ENCODE assay signal across 20 cellular contexts in genomic region chr18:49412673-49413072, GRCh38. TPM values are rescaled to one million over a fixed set of nuclear protein-coding genes. Genes with fewer than 3 reads are reported as not detected.
DNase-seq lines count a peak whose midpoint lies in the region; ATAC-seq and TF ChIP-seq lines count a peak whose summit lies in the region.
"Had no signal": no experiment of that assay in that cellular context is flagged by ENCODE, and none has a peak within 500 bp of the region (broad histone marks: within the 10 kb centered on the region; RNA-seq: fewer than 3 reads in every experiment).

No MANE protein-coding gene starts in this region.

- peak overlapping the region; percentile 13 for H3K4me3 Mint-ChIP-seq in CD8-positive, alpha-beta T cell
- no peak overlapping the region for H3K4me3 Mint-ChIP-seq in activated T-helper 2 cell treated with anti-CD3 and anti-CD28 coated beads, Interferon-gamma antibody, Interleukin-2, Interleukin-4, amounts not matched to agents 10 μg/mL and 5 μg/mL and 100 μg/mL, durations not matched to agents 14 hours and 24 hours and 36 hours (ENCODE audit: low read depth)
- peak overlapping the region; percentile 8 for H3K4me3 Mint-ChIP-seq in natural killer cell treated with Interleukin-12 subunit alpha and Interleukin-12 subunit beta and Interleukin-15 and Interleukin-18, amount 100 ng/mL, for 72 hours
- H3K4me3 Mint-ChIP-seq: central memory CD8-positive, alpha-beta T cell; endodermal cell had no signal

- intact Hi-C loops in CD8-positive, alpha-beta T cell (cut with DNase I, micrococcal nuclease), result loop anchor here in 1 of 2 experiments (10.0 kb wide), 1 partner anchor 488 kb away; no protein-coding TSS in a partner anchor
- intact Hi-C loops in activated T-helper 2 cell treated with anti-CD3 and anti-CD28 coated beads, Interferon-gamma antibody, Interleukin-2, Interleukin-4, amounts not matched to agents 10 μg/mL and 5 μg/mL and 100 μg/mL, durations not matched to agents 14 hours and 24 hours and 36 hours (cut with micrococcal nuclease), result no loop called here

- CTCF ChIA-PET in CD8-positive, alpha-beta T cell (lab: Charles Lee), result no interaction called here
- CTCF ChIA-PET in HEK293 (lab: Yijun Ruan, JAX), result interaction anchor here (0.6 to 0.8 kb wide), 4 partner anchors 35 to 1477 kb away, joined by 3 read pairs; no protein-coding TSS in a partner anchor

- H3K9me3 Mint-ChIP-seq in CD8-positive, alpha-beta T cell, result no peaks in the 10 kb centered on the region
- H3K9me3 Mint-ChIP-seq in activated T-helper 2 cell treated with anti-CD3 and anti-CD28 coated beads, Interferon-gamma antibody, Interleukin-2, Interleukin-4, amounts not matched to agents 10 μg/mL and 5 μg/mL and 100 μg/mL, durations not matched to agents 14 hours and 24 hours and 36 hours, result no peaks in the 10 kb centered on the region
- no peaks in the 10 kb centered on the region for H3K9me3 Mint-ChIP-seq in natural killer cell treated with Interleukin-12 subunit alpha and Interleukin-12 subunit beta and Interleukin-15 and Interleukin-18, amount 100 ng/mL, for 72 hours
- H3K9me3 Mint-ChIP-seq: central memory CD8-positive, alpha-beta T cell; endodermal cell had no signal

- peak overlapping the region; percentile 87 for H3K27ac Mint-ChIP-seq in CD8-positive, alpha-beta T cell
- peak overlapping the region; percentile 29 for H3K27ac Mint-ChIP-seq in activated T-helper 2 cell treated with anti-CD3 and anti-CD28 coated beads, Interferon-gamma antibody, Interleukin-2, Interleukin-4, amounts not matched to agents 10 μg/mL and 5 μg/mL and 100 μg/mL, durations not matched to agents 14 hours and 24 hours and 36 hours
- peak overlapping the region; percentile 50 to 77 for H3K27ac Mint-ChIP-seq in natural killer cell treated with Interleukin-12 subunit alpha and Interleukin-12 subunit beta and Interleukin-15 and Interleukin-18, amount 100 ng/mL, for 72 hours
- H3K27ac Mint-ChIP-seq: endodermal cell had no signal

- H3K27me3 Mint-ChIP-seq in CD8-positive, alpha-beta T cell (ENCODE audit: low read depth), result no peaks in the 10 kb centered on the region
- no peaks in the 10 kb centered on the region for H3K27me3 Mint-ChIP-seq in activated T-helper 2 cell treated with anti-CD3 and anti-CD28 coated beads, Interferon-gamma antibody, Interleukin-2, Interleukin-4, amounts not matched to agents 10 μg/mL and 5 μg/mL and 100 μg/mL, durations not matched to agents 14 hours and 24 hours and 36 hours (ENCODE audit: low read depth)
- H3K27me3 Mint-ChIP-seq in natural killer cell treated with Interleukin-12 subunit alpha and Interleukin-12 subunit beta and Interleukin-15 and Interleukin-18, amount 100 ng/mL, for 72 hours, result no peaks in the 10 kb centered on the region
- H3K27me3 Mint-ChIP-seq: central memory CD8-positive, alpha-beta T cell had no signal

- in situ Hi-C loops in KBM-7 (cut with MboI; ENCODE audit: low pct_unique_long_range_greater_than_20kb, low sequenced_read_pairs), result no loop called here

- H3K4me3 ChIP-seq in CD8-positive, alpha-beta T cell (ENCODE audit: low read depth, low read length), result no peak overlapping the region
- H3K4me3 ChIP-seq in HEK293 (ENCODE audit: low read depth, low read length), result no peak overlapping the region
- H3K4me3 ChIP-seq: mucosa of descending colon, transverse colon had no signal

- TF ChIP-seq CTCF in CD8-positive, alpha-beta T cell (IDR thresholded peaks at IDR 0.05), result no peak
- no peak for TF ChIP-seq CTCF in HEK293 (tag by site-specific recombination; IDR thresholded peaks at IDR 0.05)

- peaks cover 16% of the 10 kb centered on the region for H3K36me3 Mint-ChIP-seq in CD8-positive, alpha-beta T cell
- no peaks in the 10 kb centered on the region for H3K36me3 Mint-ChIP-seq in activated T-helper 2 cell treated with anti-CD3 and anti-CD28 coated beads, Interferon-gamma antibody, Interleukin-2, Interleukin-4, amounts not matched to agents 10 μg/mL and 5 μg/mL and 100 μg/mL, durations not matched to agents 14 hours and 24 hours and 36 hours (ENCODE audit: low read depth)
- no peaks in the 10 kb centered on the region for H3K36me3 Mint-ChIP-seq in natural killer cell treated with Interleukin-12 subunit alpha and Interleukin-12 subunit beta and Interleukin-15 and Interleukin-18, amount 100 ng/mL, for 72 hours

- H3K27ac ChIP-seq in CD8-positive, alpha-beta T cell (ENCODE audit: low read depth, low read length), result no peak overlapping the region
- H3K27ac ChIP-seq in HEK293 (ENCODE audit: extremely low read depth, low read depth, low read length), result no peak overlapping the region
- H3K27ac ChIP-seq: parathyroid adenoma, transverse colon had no signal

- ATAC-seq in CD8-positive, alpha-beta T cell, result peak; percentile 23
- ATAC-seq in natural killer cell treated with Interleukin-12 subunit alpha and Interleukin-12 subunit beta and Interleukin-15 and Interleukin-18, amount 100 ng/mL, for 72 hours, result no peak
- ATAC-seq: left cardiac atrium, mucosa of descending colon had no signal

- POLR2A ChIA-PET in CD8-positive, alpha-beta T cell (lab: Charles Lee), result no interaction called here
- POLR2A ChIA-PET in HEK293 (lab: Yijun Ruan, JAX), result interaction anchor here (0.5 kb wide), 1 partner anchor 47 kb away, joined by 5 read pairs; no protein-coding TSS in a partner anchor

- peaks cover 20% of the 10 kb centered on the region for H3K4me1 ChIP-seq in CD8-positive, alpha-beta T cell (ENCODE audit: insufficient read depth, low read length)
- peaks cover 7% of the 10 kb centered on the region; the same call in 1 of the 2 replicates for H3K4me1 ChIP-seq in HEK293 (ENCODE audit: control insufficient read depth, insufficient read depth, low read length)
- H3K4me1 ChIP-seq: parathyroid adenoma had no signal

- no peaks in the 10 kb centered on the region for H3K36me3 ChIP-seq in CD8-positive, alpha-beta T cell (ENCODE audit: insufficient read depth, low read length)
- H3K36me3 ChIP-seq in HEK293 (ENCODE audit: control insufficient read depth in 2 of 2, insufficient read depth in 1 of 2, low read length in 2 of 2), result peaks cover 0 to 6% of the 10 kb centered on the region in 2 experiments; a peak in 1 of 3 replicates

- no peak for DNase-seq in CD8-positive, alpha-beta T cell
- no peak for DNase-seq in activated T-helper 2 cell treated with anti-CD3 and anti-CD28 coated beads, Interferon-gamma antibody, Interleukin-2, Interleukin-4, amounts not matched to agents 10 μg/mL and 5 μg/mL and 100 μg/mL, durations not matched to agents 14 hours and 24 hours and 36 hours (ENCODE audit: low spot score)
- no peak for DNase-seq in natural killer cell treated with Interleukin-12 subunit alpha and Interleukin-12 subunit beta and Interleukin-15 and Interleukin-18, amount 100 ng/mL, for 72 hours (ENCODE audit: low spot score)
- no peak for DNase-seq in KBM-7
- no peak for DNase-seq in HT-29 (ENCODE audit: low spot score)
- DNase-seq in HUDEP-2 (lab: John Stamatoyannopoulos, UW; ENCODE audit: unreplicated experiment in 76 of 76), result no peak
- DNase-seq: C1 segment of cervical spinal cord; DMS79 treated with DMSO at 0.1 percent for 48 hours; endodermal cell; KG1; left cardiac atrium; mucosa of descending colon; NCI-H1105 treated with DMSO at 0.1 percent for 48 hours; NCI-H82; stimulated activated CD4-positive, alpha-beta T cell treated with anti-CD3 and anti-CD28 coated beads, Interleukin-4, amount 100 ng/mL, for 1 hour; stimulated activated CD8-positive, alpha-beta memory T cell treated with anti-CD3 and anti-CD28 coated beads, Interleukin-4, amount 100 ng/mL, for 48 hours; transverse colon had no signal

- H3K27me3 ChIP-seq in CD8-positive, alpha-beta T cell (ENCODE audit: insufficient read depth, low read length), result no peaks in the 10 kb centered on the region
- H3K27me3 ChIP-seq: transverse colon had no signal

- H3K9me3 ChIP-seq in CD8-positive, alpha-beta T cell (ENCODE audit: low read length), result no peaks in the 10 kb centered on the region
- H3K9me3 ChIP-seq in HEK293 (ENCODE audit: control insufficient read depth, insufficient read depth, low read depth, low read length), result no peaks in the 10 kb centered on the region; the same call in 1 of the 2 replicates
- H3K9me3 ChIP-seq: mucosa of descending colon, transverse colon had no signal

- peaks cover 46% of the 10 kb centered on the region for H3K4me1 Mint-ChIP-seq in CD8-positive, alpha-beta T cell (ENCODE audit: low read depth)
- peaks cover 23% of the 10 kb centered on the region for H3K4me1 Mint-ChIP-seq in activated T-helper 2 cell treated with anti-CD3 and anti-CD28 coated beads, Interferon-gamma antibody, Interleukin-2, Interleukin-4, amounts not matched to agents 10 μg/mL and 5 μg/mL and 100 μg/mL, durations not matched to agents 14 hours and 24 hours and 36 hours (ENCODE audit: low read depth)
- H3K4me1 Mint-ChIP-seq in natural killer cell treated with Interleukin-12 subunit alpha and Interleukin-12 subunit beta and Interleukin-15 and Interleukin-18, amount 100 ng/mL, for 72 hours (ENCODE audit: low read depth in 2 of 2), result peaks cover 20 to 35% of the 10 kb centered on the region in 2 donors

TF ChIP-seq in HEK293, 187 proteins besides CTCF, POLR2A, EP300 and RAD21:
- TF ChIP-seq, protein P1, sequence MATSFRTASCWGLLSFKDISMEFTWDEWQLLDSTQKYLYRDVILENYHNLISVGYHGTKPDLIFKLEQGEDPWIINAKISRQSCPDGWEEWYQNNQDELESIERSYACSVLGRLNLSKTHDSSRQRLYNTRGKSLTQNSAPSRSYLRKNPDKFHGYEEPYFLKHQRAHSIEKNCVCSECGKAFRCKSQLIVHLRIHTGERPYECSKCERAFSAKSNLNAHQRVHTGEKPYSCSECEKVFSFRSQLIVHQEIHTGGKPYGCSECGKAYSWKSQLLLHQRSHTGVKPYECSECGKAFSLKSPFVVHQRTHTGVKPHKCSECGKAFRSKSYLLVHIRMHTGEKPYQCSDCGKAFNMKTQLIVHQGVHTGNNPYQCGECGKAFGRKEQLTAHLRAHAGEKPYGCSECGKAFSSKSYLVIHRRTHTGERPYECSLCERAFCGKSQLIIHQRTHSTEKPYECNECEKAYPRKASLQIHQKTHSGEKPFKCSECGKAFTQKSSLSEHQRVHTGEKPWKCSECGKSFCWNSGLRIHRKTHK (tag by site-specific recombination; IDR thresholded peaks at IDR 0.05), result no peak
- 0 out of 2 replicates have a peak, but pooled peaks have one; percentile 25 for TF ChIP-seq ZBTB17 (tag by site-specific recombination; IDR thresholded peaks at IDR 0.05)

RNA-seq across cellular contexts. Expression of gene DYM, which starts 47.8 kb away (rescaled TPM):
- 10 to 100 TPM; 49.4 to 52.9 TPM for total RNA-seq in CD8-positive, alpha-beta T cell
- 62.7 and 63.3 TPM in 2 replicates for total RNA-seq in activated T-helper 2 cell treated with anti-CD3 and anti-CD28 coated beads, Interferon-gamma antibody, Interleukin-2, Interleukin-4, amounts not matched to agents 10 μg/mL and 5 μg/mL and 100 μg/mL, durations not matched to agents 14 hours and 24 hours and 36 hours
- total RNA-seq in natural killer cell treated with Interleukin-12 subunit alpha and Interleukin-12 subunit beta and Interleukin-15 and Interleukin-18, amount 100 ng/mL, for 72 hours, result 100 to 1,000 TPM in 1 of 2 donors, 10 to 100 TPM in 1; 75.4 to 117 TPM
- 28.4 and 37.1 TPM in 2 replicates for total RNA-seq in HT-29 (2014; rRNA removed; shearing (Covaris generic))

Comparison
In these comparisons a context has a peak if more than half of its experiments do, and no peak if none do; other contexts are left out.
1. H3K27ac Mint-ChIP-seq: peak in every context shown above with its lines; median percentile 87 in CD8-positive, alpha-beta T cell; 64 in natural killer cell treated with Interleukin-12 subunit alpha and Interleukin-12 subunit beta and Interleukin-15 and Interleukin-18, amount 100 ng/mL, for 72 hours; 29 in activated T-helper 2 cell treated with anti-CD3 and anti-CD28 coated beads, Interferon-gamma antibody, Interleukin-2, Interleukin-4, amounts not matched to agents 10 μg/mL and 5 μg/mL and 100 μg/mL, durations not matched to agents 14 hours and 24 hours and 36 hours.